In genomic region chr14:105340821-105341408, GRCh38 we compare ENCODE assay signal across 11 cellular contexts. TPM values are rescaled to one million over a fixed set of nuclear protein-coding genes. Genes with fewer than 3 reads are reported as not detected.
A peak's percentile ranks its signal among the peaks of the same experiment; 100 is the strongest.
DNase-seq lines count a peak whose midpoint lies in the region; ATAC-seq and TF ChIP-seq lines count a peak whose summit lies in the region.
"Had no signal": no experiment of that assay in that cellular context is flagged by ENCODE, and none has a peak within 500 bp of the region (broad histone marks: within the 10 kb centered on the region; RNA-seq: fewer than 3 reads in every experiment).

No MANE protein-coding gene starts in this region.

- H3K36me3 ChIP-seq in heart right ventricle (no peaks in the 10 kb centered on the region), gastrocnemius medialis (no peaks in the 10 kb centered on the region)

- intact Hi-C loops in heart right ventricle (cut with DNase I), result loop anchor here in 1 of 10 donors (5.0 kb wide), 1 partner anchor 49 kb away; no protein-coding TSS in a partner anchor
- intact Hi-C loops in gastrocnemius medialis (cut with DNase I; ENCODE audit: low total_unique reads), result no loop called here

- DNase-seq in KBM-7 (peak; percentile 20), astrocyte of the hippocampus (ENCODE audit: low read depth, low spot score) (peak; percentile 71), heart right ventricle (no peak), gastrocnemius medialis (no peak), NCI-H1436 treated with DMSO at 0.1 percent for 48 hours (lab: John Stamatoyannopoulos, UW) (no peak)
- DNase-seq in activated CD4-positive, alpha-beta T cell treated with anti-CD3 and anti-CD28 coated beads for 4 hours, result no peak
- DNase-seq: CD4-positive, alpha-beta T cell; mesendoderm; stimulated activated CD4-positive, alpha-beta T cell treated with anti-CD3 and anti-CD28 coated beads, Interleukin-4, amount 100 ng/mL, for 4 hours had no signal

- H3K9me3 ChIP-seq in heart right ventricle (peaks cover 0 to 15% (median 0%) of the 10 kb centered on the region in 11 donors), gastrocnemius medialis (no peaks in the 10 kb centered on the region)

- peak in 5 of 8 donors; percentile 15 to 39 (median 21) for ATAC-seq in heart right ventricle
- ATAC-seq in gastrocnemius medialis, result peak; percentile 31 to 45
- no peak for ATAC-seq in HG03520 (IDR thresholded peaks at IDR 0.05; ENCODE audit: unreplicated experiment)
- ATAC-seq in GM19467 (IDR thresholded peaks at IDR 0.05; ENCODE audit: unreplicated experiment), result no peak

- TF ChIP-seq POLR2A in gastrocnemius medialis (IDR thresholded peaks at IDR 0.05), result no peak

- H3K4me3 ChIP-seq in heart right ventricle (no peak overlapping the region), gastrocnemius medialis (no peak overlapping the region)

- TF ChIP-seq CTCF in heart right ventricle (IDR thresholded peaks at IDR 0.05) (no peak), gastrocnemius medialis (IDR thresholded peaks at IDR 0.05 in 4 of 5, conservative IDR thresholded peaks at IDR 0.05 in 1 of 5) (no peak)

- H3K27ac ChIP-seq in heart right ventricle, result peak overlapping the region; percentile 10 to 75 (median 50)
- peak overlapping the region; percentile 59 to 79 (median 66) for H3K27ac ChIP-seq in gastrocnemius medialis

- H3K4me1 ChIP-seq in heart right ventricle, result peaks cover 27 to 69% (median 52%) of the 10 kb centered on the region in 9 donors
- peaks cover 48 to 55% of the 10 kb centered on the region in 2 donors for H3K4me1 ChIP-seq in gastrocnemius medialis

- 42 to 44% methylated on average over 15 of the region's 15 CpGs for WGBS in heart right ventricle, 2 donors

- in situ Hi-C loops in KBM-7 (cut with MboI; ENCODE audit: low pct_unique_long_range_greater_than_20kb, low sequenced_read_pairs) (no loop called here), gastrocnemius medialis (cut with MboI; ENCODE audit: low sequenced_read_pairs in 4 of 4) (loop anchor here in 1 of 4 donors (25.0 kb wide), 1 partner anchor 129 kb away; no protein-coding TSS in a partner anchor)

- no peaks in the 10 kb centered on the region for H3K27me3 ChIP-seq in heart right ventricle
- no peaks in the 10 kb centered on the region for H3K27me3 ChIP-seq in gastrocnemius medialis

RNA-seq across cellular contexts. Expression of gene PACS2, which starts 26.4 kb away (rescaled TPM):
- total RNA-seq in heart right ventricle (10 to 100 TPM; 41.8 to 78.9 (median 54.6) TPM), gastrocnemius medialis (100 to 1,000 TPM in 1 of 4 donors, 10 to 100 TPM in 3; 81.0 to 115 (median 93.1) TPM)
- polyA plus RNA-seq in heart right ventricle, result 100 to 1,000 TPM in 1 of 2 donors, 10 to 100 TPM in 1; 42.9 to 123 TPM

RNA-seq across cellular contexts. Expression of gene BRF1, which starts 40.1 kb away (rescaled TPM):
- total RNA-seq in heart right ventricle (10 to 100 TPM; 12.7 to 18.9 (median 16.2) TPM), gastrocnemius medialis (10 to 100 TPM; 19.5 to 27.4 (median 21.4) TPM)
- 10 to 100 TPM; 12.9 to 30.8 TPM for polyA plus RNA-seq in heart right ventricle

RNA-seq across cellular contexts. Expression of gene TEX22, which starts 57.4 kb away (rescaled TPM):
- total RNA-seq in heart right ventricle (1 to 10 TPM in 4 of 10 donors, under 1 TPM in 4, not detected in 2; 0.42 to 2.0 (median 1.00) TPM), gastrocnemius medialis (not detected)
- polyA plus RNA-seq in heart right ventricle, result under 1 TPM; 0.07 to 0.22 TPM

Comparison
In these comparisons a context has a peak if more than half of its experiments do, and no peak if none do; other contexts are left out.
1. DNase-seq: peak in KBM-7 (single experiment) and astrocyte of the hippocampus (single experiment); none in heart right ventricle (0 of 2), gastrocnemius medialis (0 of 2), NCI-H1436 treated with DMSO at 0.1 percent for 48 hours (single experiment) and activated CD4-positive, alpha-beta T cell treated with anti-CD3 and anti-CD28 coated beads for 4 hours (0 of 2).
2. ATAC-seq: peak in heart right ventricle (5 of 8) and gastrocnemius medialis (2 of 2); none in HG03520 (single experiment) and GM19467 (single experiment).